Comparison of ENCODE assay signal across 15 cellular contexts in the genomic region with DNA sequence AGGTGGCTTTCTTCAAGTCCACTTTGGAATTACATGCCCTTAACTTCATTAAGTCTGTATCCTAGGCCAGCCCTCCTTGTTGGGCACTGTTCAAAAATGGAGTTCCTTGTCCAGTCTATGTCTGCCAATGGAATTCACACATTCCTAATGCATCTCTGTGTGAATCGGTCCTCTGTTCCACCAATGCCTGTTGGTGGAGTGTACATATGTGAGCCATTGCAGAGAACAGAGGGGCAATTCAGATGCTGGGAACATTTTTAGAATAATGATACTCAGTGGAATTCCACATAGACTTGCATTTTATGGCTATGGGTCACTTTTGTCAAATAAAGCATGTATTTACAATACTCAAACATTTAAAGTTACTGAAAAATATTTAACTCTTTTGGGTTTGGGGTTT.
"Had no signal": no experiment of that assay in that cellular context is flagged by ENCODE, and none has a peak within 500 bp of the region (broad histone marks: within the 10 kb centered on the region; RNA-seq: fewer than 3 reads in every experiment).

No MANE protein-coding gene starts in this region.

- H3K27me3 Mint-ChIP-seq: activated naive CD4-positive, alpha-beta T cell treated with anti-CD3 and anti-CD28 coated beads, Interleukin-2, amount 50 U/mL, for 24 hours; dendritic cell treated with granulocyte-macrophage colony-stimulating factor and Interleukin-4, amounts not matched to agents 40 ng/mL and 50 ng/mL, for 4 days had no signal

- H3K36me3 Mint-ChIP-seq: activated naive CD4-positive, alpha-beta T cell treated with anti-CD3 and anti-CD28 coated beads, Interleukin-2, amount 50 U/mL, for 24 hours; immature natural killer cell; naive thymus-derived CD4-positive, alpha-beta T cell; stimulated activated memory B cell treated with anti-CD40 and anti-IgM and Interleukin-4, amounts not matched to agents 10 μg/mL and 1 μg/mL and 100 μg/mL, for 72 hours had no signal

- H3K9me3 ChIP-seq: adrenal gland, pancreas, spleen had no signal

- DNase-seq: activated CD4-positive, alpha-beta T cell treated with anti-CD3 and anti-CD28 coated beads, Interleukin-2, amount 50 U/mL, for 4 hours; activated effector memory CD4-positive, alpha-beta T cell treated with anti-CD3 and anti-CD28 coated beads, Interleukin-2, amount 50 U/mL, for 16 hours; activated T-cell treated with anti-CD3 and anti-CD28 coated beads, Interleukin-2, amount 50 U/mL, for 72 hours; adrenal gland; effector memory CD4-positive, alpha-beta T cell; immature natural killer cell; mesenchymal stem cell; naive thymus-derived CD4-positive, alpha-beta T cell; pancreas; spleen; stimulated activated CD4-positive, alpha-beta T cell treated with anti-CD3 and anti-CD28 coated beads, Interleukin-4, amount 100 ng/mL, for 4 hours; T-helper 17 cell had no signal

- H3K4me3 ChIP-seq: adrenal gland, pancreas, spleen had no signal

- H3K9me3 Mint-ChIP-seq: activated naive CD4-positive, alpha-beta T cell treated with anti-CD3 and anti-CD28 coated beads, Interleukin-2, amount 50 U/mL, for 24 hours; activated T-cell treated with anti-CD3 and anti-CD28 coated beads, Interleukin-2, amount 50 U/mL, for 72 hours; dendritic cell treated with granulocyte-macrophage colony-stimulating factor and Interleukin-4, amounts not matched to agents 40 ng/mL and 50 ng/mL, for 4 days; immature natural killer cell; naive thymus-derived CD4-positive, alpha-beta T cell; stimulated activated memory B cell treated with anti-CD40 and anti-IgM and Interleukin-4, amounts not matched to agents 10 μg/mL and 1 μg/mL and 100 μg/mL, for 72 hours had no signal

- H3K36me3 ChIP-seq: adrenal gland, pancreas, spleen had no signal

- H3K27me3 ChIP-seq: adrenal gland, pancreas, spleen had no signal

- H3K4me1 Mint-ChIP-seq: stimulated activated memory B cell treated with anti-CD40 and anti-IgM and Interleukin-4, amounts not matched to agents 10 μg/mL and 1 μg/mL and 100 μg/mL, for 72 hours had no signal

- H3K27ac Mint-ChIP-seq: activated naive CD4-positive, alpha-beta T cell treated with anti-CD3 and anti-CD28 coated beads, Interleukin-2, amount 50 U/mL, for 24 hours; activated T-cell treated with anti-CD3 and anti-CD28 coated beads, Interleukin-2, amount 50 U/mL, for 72 hours; dendritic cell treated with granulocyte-macrophage colony-stimulating factor and Interleukin-4, amounts not matched to agents 40 ng/mL and 50 ng/mL, for 4 days; immature natural killer cell; naive thymus-derived CD4-positive, alpha-beta T cell; stimulated activated memory B cell treated with anti-CD40 and anti-IgM and Interleukin-4, amounts not matched to agents 10 μg/mL and 1 μg/mL and 100 μg/mL, for 72 hours; T-helper 17 cell had no signal

- H3K4me3 Mint-ChIP-seq: activated naive CD4-positive, alpha-beta T cell treated with anti-CD3 and anti-CD28 coated beads, Interleukin-2, amount 50 U/mL, for 24 hours; activated T-cell treated with anti-CD3 and anti-CD28 coated beads, Interleukin-2, amount 50 U/mL, for 72 hours; dendritic cell treated with granulocyte-macrophage colony-stimulating factor and Interleukin-4, amounts not matched to agents 40 ng/mL and 50 ng/mL, for 4 days; immature natural killer cell; naive thymus-derived CD4-positive, alpha-beta T cell; stimulated activated memory B cell treated with anti-CD40 and anti-IgM and Interleukin-4, amounts not matched to agents 10 μg/mL and 1 μg/mL and 100 μg/mL, for 72 hours; T-helper 17 cell had no signal

- H3K4me1 ChIP-seq: pancreas had no signal
